In the genomic region with DNA sequence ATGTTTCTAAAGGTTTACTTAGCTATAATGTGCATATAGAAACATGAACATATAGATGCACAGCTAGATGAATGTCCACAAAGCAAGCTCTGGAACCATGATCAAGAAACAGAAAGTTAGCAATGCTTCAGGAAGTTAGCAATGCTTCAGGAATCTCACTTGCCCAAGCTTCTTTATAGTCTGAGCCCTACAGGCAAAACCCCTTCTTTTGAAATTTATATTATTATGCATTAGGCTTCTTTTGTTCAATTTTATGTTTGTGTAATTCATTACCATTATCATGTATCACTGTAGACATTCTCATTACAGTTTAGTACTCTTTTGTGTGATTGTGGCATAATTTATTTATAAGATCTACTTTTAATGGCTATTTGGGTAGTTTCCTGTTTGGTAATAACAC, we compare ENCODE assay signal across 24 cellular contexts.
DNase-seq lines count a peak whose midpoint lies in the region; ATAC-seq and TF ChIP-seq lines count a peak whose summit lies in the region.
"Had no signal": no experiment of that assay in that cellular context is flagged by ENCODE, and none has a peak within 500 bp of the region (broad histone marks: within the 10 kb centered on the region; RNA-seq: fewer than 3 reads in every experiment).

No MANE protein-coding gene starts in this region.

- no peaks in the 10 kb centered on the region for H4K20me1 ChIP-seq in IMR-90 (ENCODE audit: insufficient read depth, low read length)

- dilution Hi-C loops in IMR-90 (cut with HindIII; ENCODE audit: low sequenced_read_pairs, unreplicated experiment), result no loop called here

- no peaks in the 10 kb centered on the region for H3K9me1 ChIP-seq in IMR-90 (ENCODE audit: insufficient read depth, low read length)

- in situ Hi-C loops in IMR-90 (cut with MboI; ENCODE audit: low sequenced_read_pairs), result no loop called here

- intact Hi-C loops in IMR-90 (cut with micrococcal nuclease), result no loop called here

- H2BK5ac ChIP-seq in IMR-90 (ENCODE audit: low read depth, low read length, poor library complexity, severe bottlenecking), result no peak overlapping the region

- no peak overlapping the region for H3K23ac ChIP-seq in IMR-90 (ENCODE audit: low read depth, low read length)

- no peak overlapping the region for H2AFZ ChIP-seq in IMR-90 (replicated peaks; ENCODE audit: low read length, poor library complexity)

- no peak overlapping the region for H2AK5ac ChIP-seq in IMR-90 (ENCODE audit: low read depth, low read length)

- no peak overlapping the region for H2BK20ac ChIP-seq in IMR-90 (ENCODE audit: low read depth, low read length)

- H3K4ac ChIP-seq in IMR-90 (ENCODE audit: low read depth, low read length), result no peak overlapping the region

- DNase-seq in IMR-90 (peak; percentile 12), amniotic epithelial cell (ENCODE audit: low read depth) (peak; percentile 47), fibroblast of the aortic adventitia (ENCODE audit: low read depth) (peak; percentile 2), retinal pigment epithelial cell (ENCODE audit: low read depth) (peak; percentile 5), iPS-NIHi7 (ENCODE audit: extremely low spot score) (no peak), AG20443 (ENCODE audit: low spot score) (no peak), GM19238 (ENCODE audit: insufficient read length, low spot score) (no peak), NCI-H2107 (lab: John Stamatoyannopoulos, UW) (no peak)
- DNase-seq: activated CD4-positive, CD25-positive, alpha-beta regulatory T cell treated with anti-CD3 and anti-CD28 coated beads, Interleukin-2, amount 50 U/mL, for 72 hours; activated CD8-positive, alpha-beta T cell treated with anti-CD3 and anti-CD28 coated beads for 36 hours; activated naive CD4-positive, alpha-beta T cell; activated T-cell treated with anti-CD3 and anti-CD28 coated beads, Interleukin-2, amount 50 U/mL, for 1 hour; adrenal gland; central memory CD4-positive, alpha-beta T cell; DND-41; dorsolateral prefrontal cortex; HFFc6; left colon; NCI-H1417 treated with DMSO at 0.1 percent for 48 hours; NCI-H524 treated with DMSO at 0.1 percent for 48 hours; pancreas; right lobe of liver; stomach had no signal

- H3K9ac ChIP-seq in IMR-90 (ENCODE audit: low read depth, low read length), result no peak overlapping the region

- CTCF ChIA-PET in IMR-90 (lab: Yijun Ruan, JAX), result no interaction called here

- peak; percentile 27; the same call in 1 of the 2 replicates for ATAC-seq in IMR-90 (ENCODE audit: low read depth)
- ATAC-seq: activated CD8-positive, alpha-beta T cell treated with anti-CD3 and anti-CD28 coated beads for 36 hours; HepG2; left colon; pancreas; right lobe of liver had no signal

- no peak for TF ChIP-seq CTCF in IMR-90 (conservative IDR thresholded peaks at IDR 0.05; ENCODE audit: low read depth, low read length)
- TF ChIP-seq CTCF in fibroblast of the aortic adventitia (IDR thresholded peaks at IDR 0.05; ENCODE audit: insufficient read depth, low read length), result no peak
- TF ChIP-seq CTCF in retinal pigment epithelial cell (conservative IDR thresholded peaks at IDR 0.05; ENCODE audit: low read depth, low read length), result no peak

- no peak overlapping the region for H3K14ac ChIP-seq in IMR-90 (replicated peaks; ENCODE audit: low read depth, low read length)

- no peak for TF ChIP-seq POLR2A in IMR-90 (IDR thresholded peaks at IDR 0.05; ENCODE audit: low read depth, low read length)

- no peak for TF ChIP-seq RAD21 in IMR-90 (IDR thresholded peaks at IDR 0.05; ENCODE audit: low read length)

- POLR2A ChIA-PET in IMR-90 (lab: Charles Lee; ENCODE audit: unreplicated experiment), result no interaction called here

- H3K27ac ChIP-seq in IMR-90 (ENCODE audit: insufficient read depth, low read length), result no peak overlapping the region
- H3K27ac ChIP-seq: adrenal gland, pancreas, right lobe of liver, stomach had no signal

- H3K56ac ChIP-seq in IMR-90 (ENCODE audit: extremely low read depth, insufficient read depth, low read length), result no peak overlapping the region

- H3K36me3 ChIP-seq in IMR-90 (ENCODE audit: control insufficient read depth, insufficient read depth, low read length), result no peaks in the 10 kb centered on the region
- H3K36me3 ChIP-seq: adrenal gland, pancreas, right lobe of liver, stomach had no signal

- no peak overlapping the region for H2BK15ac ChIP-seq in IMR-90 (ENCODE audit: low read depth, low read length)

- H4K5ac ChIP-seq in IMR-90 (ENCODE audit: low read depth, low read length), result no peak overlapping the region

- H3K18ac ChIP-seq in IMR-90 (ENCODE audit: low read depth, low read length), result no peak overlapping the region

- H3K4me2 ChIP-seq in IMR-90 (ENCODE audit: low read depth, low read length), result no peak overlapping the region

- no peaks in the 10 kb centered on the region for H3K79me1 ChIP-seq in IMR-90 (ENCODE audit: low read depth in 1 of 2, low read length in 2 of 2)

- no peaks in the 10 kb centered on the region for H3K4me1 ChIP-seq in IMR-90 (ENCODE audit: control insufficient read depth, insufficient read depth, low read length)
- H3K4me1 ChIP-seq: adrenal gland, pancreas, right lobe of liver, stomach had no signal

- no peak overlapping the region for H2BK120ac ChIP-seq in IMR-90 (ENCODE audit: low read depth, low read length)

- no peak overlapping the region for H4K91ac ChIP-seq in IMR-90 (ENCODE audit: insufficient read depth, low read depth, low read length)

- H3K27me3 ChIP-seq in IMR-90 (ENCODE audit: control insufficient read depth, insufficient read depth, low read length), result no peaks in the 10 kb centered on the region
- H3K27me3 ChIP-seq: adrenal gland, dorsolateral prefrontal cortex, pancreas, right lobe of liver, stomach had no signal

- H3K4me3 ChIP-seq in IMR-90 (ENCODE audit: insufficient read depth, low read depth, low read length) (no peak overlapping the region), fibroblast of the aortic adventitia (ENCODE audit: low read depth, low read length) (no peak overlapping the region), retinal pigment epithelial cell (ENCODE audit: low read length) (no peak overlapping the region)
- H3K4me3 ChIP-seq: adrenal gland, dorsolateral prefrontal cortex, pancreas, right lobe of liver, stomach had no signal

- BruUV-seq in IMR-90 (replicated peaks; lab: Mats Ljungman, UMichigan), result no TSS peak

- 0 out of 2 replicates have a peak, but pooled peaks cover 2% of the 10 kb centered on the region for H3K9me3 ChIP-seq in IMR-90 (ENCODE audit: control insufficient read depth, insufficient read depth, low read length)
- H3K9me3 ChIP-seq: adrenal gland, pancreas, right lobe of liver had no signal

- no peak overlapping the region for H4K8ac ChIP-seq in IMR-90 (ENCODE audit: low read depth in 2 of 2, low read length in 2 of 2)

- no peak overlapping the region for H2AK9ac ChIP-seq in IMR-90 (replicated peaks; ENCODE audit: low read depth, low read length, poor library complexity)

TF ChIP-seq in IMR-90, 13 proteins besides CTCF, POLR2A, EP300 and RAD21:
- no peak for TF ChIP-seq BHLHE40 (IDR thresholded peaks at IDR 0.05; ENCODE audit: low read depth, low read length)
- TF ChIP-seq CHD1 (IDR thresholded peaks at IDR 0.05; ENCODE audit: low read depth, low read length), result no peak
- no peak for TF ChIP-seq MAZ (IDR thresholded peaks at IDR 0.05; ENCODE audit: borderline replicate concordance, low read depth, low read length)
- no peak for TF ChIP-seq NFE2L2 (IDR thresholded peaks at IDR 0.05; ENCODE audit: low read depth, low read length)
- TF ChIP-seq FOS (IDR thresholded peaks at IDR 0.05; ENCODE audit: low read depth, low read length), result no peak
- TF ChIP-seq SMC3 (IDR thresholded peaks at IDR 0.05; ENCODE audit: low read depth, low read length), result no peak

Comparison
In these comparisons a context has a peak if more than half of its experiments do, and no peak if none do; other contexts are left out.
1. DNase-seq: peak in IMR-90 (single experiment), amniotic epithelial cell (single experiment), fibroblast of the aortic adventitia (single experiment) and retinal pigment epithelial cell (single experiment); none in iPS-NIHi7 (single experiment), AG20443 (single experiment), GM19238 (single experiment) and NCI-H2107 (single experiment).